1 cellular context compared by ENCODE assay signal in genomic region chr1:40257313-40257687, GRCh38.
A peak's percentile ranks its signal among the peaks of the same experiment; 100 is the strongest.
TF ChIP-seq lines count a peak whose summit lies in the region.

No MANE protein-coding gene starts in this region.

TF ChIP-seq in K562, 482 proteins besides CTCF, POLR2A, EP300 and RAD21 (continued from another document):
- TF ChIP-seq ZNF224 (CRISPR knock-in tag; IDR thresholded peaks at IDR 0.05) (no peak), ZNF707 (CRISPR knock-in tag; conservative IDR thresholded peaks at IDR 0.05) (no peak), ZNF655 (CRISPR knock-in tag; IDR thresholded peaks at IDR 0.05) (no peak), ZNF253 (CRISPR knock-in tag; conservative IDR thresholded peaks at IDR 0.05) (no peak), ELF2 (CRISPR knock-in tag; IDR thresholded peaks at IDR 0.05) (no peak), CHD7 (IDR thresholded peaks at IDR 0.05; ENCODE audit: low read depth, low read length) (no peak), ZNF589 (CRISPR knock-in tag; IDR thresholded peaks at IDR 0.05; ENCODE audit: low read depth) (no peak), RFX7 (CRISPR knock-in tag; IDR thresholded peaks at IDR 0.05) (no peak), ZFP91 (CRISPR knock-in tag; IDR thresholded peaks at IDR 0.05) (peak; percentile 35; the same call in 1 of the 2 replicates), CREBBP (IDR thresholded peaks at IDR 0.05; ENCODE audit: low read depth, low read length) (no peak), ZNF133 (CRISPR knock-in tag; IDR thresholded peaks at IDR 0.05) (no peak), NR4A1 (CRISPR knock-in tag; IDR thresholded peaks at IDR 0.05) (no peak), NR4A1 (tag; IDR thresholded peaks at IDR 0.05) (no peak), HDAC8 (tag; IDR thresholded peaks at IDR 0.05) (no peak), BCL6 (CRISPR knock-in tag; IDR thresholded peaks at IDR 0.05) (no peak), DIDO1 (tag; IDR thresholded peaks at IDR 0.05; ENCODE audit: low read depth) (no peak), ZNF76 (CRISPR knock-in tag; IDR thresholded peaks at IDR 0.05; ENCODE audit: borderline replicate concordance) (0 out of 2 replicates have a peak, but pooled peaks have one; percentile 31), BRF2 (IDR thresholded peaks at IDR 0.05; ENCODE audit: borderline replicate concordance, insufficient read depth, insufficient read length) (no peak), ZNF766 (CRISPR knock-in tag; conservative IDR thresholded peaks at IDR 0.05) (no peak), ZNF740 (CRISPR knock-in tag; IDR thresholded peaks at IDR 0.05) (no peak), ZNF740 (tag; IDR thresholded peaks at IDR 0.05) (no peak), OTX1 (CRISPR knock-in tag; IDR thresholded peaks at IDR 0.05) (no peak), SOX6 (IDR thresholded peaks at IDR 0.05) (no peak), LEF1 (IDR thresholded peaks at IDR 0.05) (no peak), GABPA (tag; conservative IDR thresholded peaks at IDR 0.05; ENCODE audit: low read depth) (no peak), MAZ (CRISPR knock-in tag; conservative IDR thresholded peaks at IDR 0.05 in 1 of 2, IDR thresholded peaks at IDR 0.05 in 1 of 2) (no peak), TOE1 (IDR thresholded peaks at IDR 0.05; ENCODE audit: borderline replicate concordance) (no peak), TOE1 (CRISPR knock-in tag; IDR thresholded peaks at IDR 0.05; ENCODE audit: borderline replicate concordance, low read depth) (no peak), HBP1 (CRISPR knock-in tag; IDR thresholded peaks at IDR 0.05) (0 out of 2 replicates have a peak, but pooled peaks have one; percentile 16), GATA2 (CRISPR knock-in tag; IDR thresholded peaks at IDR 0.05) (no peak), HOXB6 (CRISPR knock-in tag; IDR thresholded peaks at IDR 0.05; ENCODE audit: borderline replicate concordance) (no peak), SAP30 (IDR thresholded peaks at IDR 0.05; ENCODE audit: borderline replicate concordance, insufficient read depth, low read depth, low read length, poor library complexity, severe bottlenecking) (no peak), TAL1 (IDR thresholded peaks at IDR 0.05) (no peak), IRF1 (CRISPR knock-in tag; IDR thresholded peaks at IDR 0.05; ENCODE audit: borderline replicate concordance) (no peak), REST (CRISPR knock-in tag; IDR thresholded peaks at IDR 0.05; ENCODE audit: low read depth) (no peak), NR2C2 (CRISPR knock-in tag; IDR thresholded peaks at IDR 0.05) (no peak), NR2C2 (tag; IDR thresholded peaks at IDR 0.05) (0 out of 2 replicates have a peak, but pooled peaks have one; percentile 8)
- TF ChIP-seq, protein P1, sequence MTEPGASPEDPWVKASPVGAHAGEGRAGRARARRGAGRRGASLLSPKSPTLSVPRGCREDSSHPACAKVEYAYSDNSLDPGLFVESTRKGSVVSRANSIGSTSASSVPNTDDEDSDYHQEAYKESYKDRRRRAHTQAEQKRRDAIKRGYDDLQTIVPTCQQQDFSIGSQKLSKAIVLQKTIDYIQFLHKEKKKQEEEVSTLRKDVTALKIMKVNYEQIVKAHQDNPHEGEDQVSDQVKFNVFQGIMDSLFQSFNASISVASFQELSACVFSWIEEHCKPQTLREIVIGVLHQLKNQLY (CRISPR knock-in tag; conservative IDR thresholded peaks at IDR 0.05): no peak
TF ChIP-seq in K562: peak in this region for 8.
